5 cellular contexts compared by ENCODE assay signal in the genomic region with DNA sequence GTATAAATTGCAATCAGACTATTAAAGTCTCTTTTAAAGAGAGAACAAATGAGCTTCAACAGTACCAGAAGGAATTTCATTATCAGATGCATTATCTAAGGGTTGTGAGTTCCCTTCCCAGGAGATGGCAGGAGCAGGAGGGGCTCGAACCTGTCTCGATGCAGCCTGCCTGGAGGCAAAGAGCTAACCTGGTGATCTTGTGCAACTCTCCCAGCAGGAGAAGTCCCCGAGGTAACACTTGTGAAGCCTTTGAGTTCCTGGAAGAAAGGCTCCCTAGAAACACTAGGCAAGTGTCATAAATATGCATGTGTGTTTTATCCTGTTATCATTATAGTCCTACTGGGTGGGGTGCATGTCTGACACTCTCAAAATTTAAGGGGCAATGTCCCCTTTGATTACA.
"Had no signal": no experiment of that assay in that cellular context is flagged by ENCODE, and none has a peak within 500 bp of the region (broad histone marks: within the 10 kb centered on the region; RNA-seq: fewer than 3 reads in every experiment).

No MANE protein-coding gene starts in this region.

- DNase-seq: IMR-90, KBM-7 had no signal

- H3K27ac ChIP-seq: HL-60 had no signal

- ATAC-seq: HepG2, K562 had no signal

- H3K4me3 ChIP-seq: K562 had no signal
